8 cellular contexts compared by ENCODE assay signal in the genomic region with DNA sequence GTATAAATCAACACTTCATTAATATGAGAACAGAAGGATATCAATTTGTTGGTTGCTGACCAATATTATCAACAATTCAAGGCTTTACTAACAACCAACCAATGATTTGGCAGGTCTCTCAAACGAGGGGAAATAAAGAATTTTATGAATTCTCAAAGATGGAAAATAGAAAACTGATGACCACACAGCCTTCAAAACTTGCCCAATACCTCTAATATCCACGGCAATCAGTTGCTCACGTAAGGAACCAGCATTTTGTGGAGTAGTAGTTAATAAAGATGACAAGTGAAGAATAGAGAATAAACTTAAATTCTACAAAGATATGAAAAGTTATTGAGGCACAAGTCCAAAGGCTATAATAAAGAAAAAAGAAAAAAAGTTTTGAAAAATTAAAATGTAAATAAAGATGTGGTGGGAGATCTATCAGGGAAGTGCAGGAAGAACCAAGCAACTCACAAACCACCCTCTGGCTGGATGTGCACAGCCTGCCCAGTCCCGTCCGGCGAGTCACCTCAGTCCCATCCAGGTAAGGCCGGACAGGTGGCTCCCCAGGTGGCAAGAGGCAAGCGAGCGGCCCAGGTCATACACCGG. TPM values are rescaled to one million over a fixed set of nuclear protein-coding genes. Genes with fewer than 3 reads are reported as not detected.
DNase-seq lines count a peak whose midpoint lies in the region; ATAC-seq, FAIRE-seq and TF ChIP-seq lines count a peak whose summit lies in the region.

No MANE protein-coding gene starts in this region.

- intact Hi-C loops in activated CD4-positive, alpha-beta memory T cell treated with anti-CD3 and anti-CD28 coated beads for 36 hours (cut with micrococcal nuclease) = loop anchor here (2.0 to 5.0 kb wide), 3 partner anchors 46 to 486 kb away; a partner anchor contains a TSS

- DNase-seq in NCI-H146 treated with DMSO at 0.1 percent for 48 hours (lab: John Stamatoyannopoulos, UW; ENCODE audit: unreplicated experiment) (peak; percentile 69), NCI-H146 (lab: John Stamatoyannopoulos, UW) (no peak), hepatocyte (ENCODE audit: low spot score) (no peak), RCC 7860 (ENCODE audit: low spot score) (no peak), HEK293T (ENCODE audit: extremely low spot score) (no peak), GF-D8 (lab: John Stamatoyannopoulos, UW) (no peak)
- no peak for DNase-seq in activated CD4-positive, alpha-beta memory T cell treated with anti-CD3 and anti-CD28 coated beads for 36 hours

- WGBS in hepatocyte (ENCODE audit: low lambda C conversion rate, missing lambda C conversion rate) = 20% methylated on average over 10 of the region's 10 CpGs

- H3K4me3 Mint-ChIP-seq in activated CD4-positive, alpha-beta memory T cell treated with anti-CD3 and anti-CD28 coated beads for 36 hours = peak overlapping the region; percentile 90
- H3K4me3 Mint-ChIP-seq in stimulated activated memory B cell treated with anti-CD40 and anti-IgM and Interleukin-4, amounts not matched to agents 10 μg/mL and 1 μg/mL and 100 μg/mL, for 72 hours = peak overlapping the region; percentile 97

- H3K4me2 ChIP-seq in hepatocyte = peak overlapping the region; percentile 79

- H3K9me3 ChIP-seq in hepatocyte (ENCODE audit: low read depth) = no peaks in the 10 kb centered on the region

- CTCF ChIA-PET in activated CD4-positive, alpha-beta memory T cell treated with anti-CD3 and anti-CD28 coated beads for 36 hours (lab: Charles Lee) = no interaction called here
- CTCF ChIA-PET in HEK293T (lab: Yijun Ruan, JAX) = interaction anchor here (1.0 kb wide), 1 partner anchor 12 kb away, joined by 3 read pairs; no protein-coding TSS in a partner anchor

- peak overlapping the region; percentile 92 for H2AFZ ChIP-seq in hepatocyte

- H3K9me3 Mint-ChIP-seq in activated CD4-positive, alpha-beta memory T cell treated with anti-CD3 and anti-CD28 coated beads for 36 hours = no peaks in the 10 kb centered on the region
- no peaks in the 10 kb centered on the region for H3K9me3 Mint-ChIP-seq in stimulated activated memory B cell treated with anti-CD40 and anti-IgM and Interleukin-4, amounts not matched to agents 10 μg/mL and 1 μg/mL and 100 μg/mL, for 72 hours

- H3K4me1 ChIP-seq in hepatocyte (ENCODE audit: insufficient read depth) = peaks cover 9% of the 10 kb centered on the region

- no peak overlapping the region for H3K27ac Mint-ChIP-seq in activated CD4-positive, alpha-beta memory T cell treated with anti-CD3 and anti-CD28 coated beads for 36 hours
- H3K27ac Mint-ChIP-seq in stimulated activated memory B cell treated with anti-CD40 and anti-IgM and Interleukin-4, amounts not matched to agents 10 μg/mL and 1 μg/mL and 100 μg/mL, for 72 hours = peak overlapping the region; percentile 92

- POLR2A ChIA-PET in activated CD4-positive, alpha-beta memory T cell treated with anti-CD3 and anti-CD28 coated beads for 36 hours (lab: Charles Lee) = no interaction called here
- POLR2A ChIA-PET in HEK293T (lab: Yijun Ruan, JAX) = no interaction called here

- H3K36me3 Mint-ChIP-seq in activated CD4-positive, alpha-beta memory T cell treated with anti-CD3 and anti-CD28 coated beads for 36 hours = no peaks in the 10 kb centered on the region
- no peaks in the 10 kb centered on the region for H3K36me3 Mint-ChIP-seq in stimulated activated memory B cell treated with anti-CD40 and anti-IgM and Interleukin-4, amounts not matched to agents 10 μg/mL and 1 μg/mL and 100 μg/mL, for 72 hours

- no peak for ATAC-seq in stimulated activated memory B cell treated with anti-CD40 and anti-IgM and Interleukin-4, amounts not matched to agents 10 μg/mL and 1 μg/mL and 100 μg/mL, for 72 hours

- peaks cover 12% of the 10 kb centered on the region for H3K4me1 Mint-ChIP-seq in activated CD4-positive, alpha-beta memory T cell treated with anti-CD3 and anti-CD28 coated beads for 36 hours (ENCODE audit: low read depth)
- H3K4me1 Mint-ChIP-seq in stimulated activated memory B cell treated with anti-CD40 and anti-IgM and Interleukin-4, amounts not matched to agents 10 μg/mL and 1 μg/mL and 100 μg/mL, for 72 hours = peaks cover 17% of the 10 kb centered on the region

- no peak for FAIRE-seq in RCC 7860 (lab: Jason Lieb, UNC)

- no peaks in the 10 kb centered on the region for H3K27me3 Mint-ChIP-seq in activated CD4-positive, alpha-beta memory T cell treated with anti-CD3 and anti-CD28 coated beads for 36 hours
- H3K27me3 Mint-ChIP-seq in stimulated activated memory B cell treated with anti-CD40 and anti-IgM and Interleukin-4, amounts not matched to agents 10 μg/mL and 1 μg/mL and 100 μg/mL, for 72 hours = no peaks in the 10 kb centered on the region

- no peaks in the 10 kb centered on the region for H3K36me3 ChIP-seq in hepatocyte (replicated peaks; ENCODE audit: insufficient read depth, low read depth)

- no peak for TF ChIP-seq CTCF in hepatocyte (IDR thresholded peaks at IDR 0.05; ENCODE audit: poor library complexity)

- no peaks in the 10 kb centered on the region for H3K27me3 ChIP-seq in hepatocyte

- no peaks in the 10 kb centered on the region for H3K9me2 ChIP-seq in hepatocyte (replicated peaks; ENCODE audit: insufficient read depth)

- peaks cover 42% of the 10 kb centered on the region for H3K79me2 ChIP-seq in hepatocyte

- peak overlapping the region; percentile 61 for H3K4me3 ChIP-seq in hepatocyte

- no peaks in the 10 kb centered on the region for H4K20me1 ChIP-seq in hepatocyte (ENCODE audit: insufficient read depth, poor library complexity, severe bottlenecking)

- H3K27ac ChIP-seq in hepatocyte = peak overlapping the region; percentile 94

TF ChIP-seq in HEK293T, 16 proteins besides CTCF, POLR2A, EP300 and RAD21:
- TF ChIP-seq ELF4 (IDR thresholded peaks at IDR 0.05) (no peak), TARDBP (IDR thresholded peaks at IDR 0.05) (no peak), NFRKB (IDR thresholded peaks at IDR 0.05) (no peak), FOXM1 (IDR thresholded peaks at IDR 0.05; ENCODE audit: borderline replicate concordance) (no peak), LEF1 (IDR thresholded peaks at IDR 0.05; ENCODE audit: borderline replicate concordance) (no peak), SP1 (IDR thresholded peaks at IDR 0.05) (no peak), CTBP1 (IDR thresholded peaks at IDR 0.05; ENCODE audit: borderline replicate concordance) (no peak), L3MBTL2 (conservative IDR thresholded peaks at IDR 0.05) (no peak)

RNA-seq across cellular contexts. Expression of a gene that starts 0.8 kb away (rescaled TPM):
- 10 to 100 TPM; 11.6 to 13.5 TPM for total RNA-seq in activated CD4-positive, alpha-beta memory T cell treated with anti-CD3 and anti-CD28 coated beads for 36 hours
- total RNA-seq in hepatocyte = 10.0 and 20.9 TPM in 2 replicates
- polyA plus RNA-seq in hepatocyte = 9.1 TPM in 2 replicates
